35 cellular contexts compared by ENCODE assay signal in genomic region chr13:23367907-23368306, GRCh38.
"Had no signal": no experiment of that assay in that cellular context is flagged by ENCODE, and none has a peak within 500 bp of the region (broad histone marks: within the 10 kb centered on the region; RNA-seq: fewer than 3 reads in every experiment).

No MANE protein-coding gene starts in this region.

- H3K4me3 ChIP-seq: MG63 had no signal

- H3K27ac ChIP-seq: KMS-11 had no signal

- H3K9me3 ChIP-seq: MG63 had no signal

- H3K27me3 ChIP-seq: MG63 had no signal

- DNase-seq: Karpas-422, Kasumi-1, KBM-7, KG1, MG63, MM.1S, MV-4-11, NCI-H1048, NCI-H1092, NCI-H1092 treated with DMSO at 0.1 percent for 48 hours, NCI-H1105, NCI-H1105 treated with DMSO at 0.1 percent for 48 hours, NCI-H1417, NCI-H1417 treated with DMSO at 0.1 percent for 48 hours, NCI-H1436, NCI-H1436 treated with DMSO at 0.1 percent for 48 hours, NCI-H146, NCI-H1694, NCI-H1694 treated with DMSO at 0.1 percent for 48 hours, NCI-H187, NCI-H187 treated with DMSO at 0.1 percent for 48 hours, NCI-H1930, NCI-H2029, NCI-H2029 treated with DMSO at 0.1 percent for 48 hours, NCI-H2081, NCI-H2081 treated with DMSO at 0.1 percent for 48 hours, NCI-H2107, NCI-H2171, NCI-H2171 treated with DMSO at 0.1 percent for 48 hours, NCI-H2227 treated with DMSO at 0.1 percent for 48 hours, NCI-H226, NCI-H345, NCI-H446, NCI-H446 treated with DMSO at 0.1 percent for 48 hours had no signal
